Comparison of ENCODE assay signal across 1 cellular context in genomic region chr6:34887753-34888440, GRCh38.
TF ChIP-seq lines count a peak whose summit lies in the region.

Gene TAF11 (minus strand): TSS chr6:34888042. CDS start chr6:34887957, 85 bp downstream.

TF ChIP-seq in GM12878, 131 proteins besides CTCF, POLR2A, EP300 and RAD21 (continued from another document and continues in another):
- TF ChIP-seq REST (IDR thresholded peaks at IDR 0.05; ENCODE audit: low read depth, low read length) (0 out of 2 replicates have a peak, but pooled peaks have one; percentile 44), KLF5 (IDR thresholded peaks at IDR 0.05; ENCODE audit: partially characterized antibody) (no peak), STAT3 (IDR thresholded peaks at IDR 0.05; ENCODE audit: low read depth, low read length) (no peak), SPI1 (IDR thresholded peaks at IDR 0.05; ENCODE audit: borderline replicate concordance, insufficient read depth, low read depth, low read length) (no peak), POU2F2 (IDR thresholded peaks at IDR 0.05; ENCODE audit: borderline replicate concordance, low read depth, low read length) (peak; percentile 76; the same call in 2 of the 3 replicates), ETV6 (conservative IDR thresholded peaks at IDR 0.05 in 1 of 2, IDR thresholded peaks at IDR 0.05 in 1 of 2; ENCODE audit: borderline replicate concordance in 1 of 2, low read depth in 1 of 2) (0 out of 4 replicates have a peak, but pooled peaks of 1 of the 2 experiments have one; percentile 22), ELK1 (IDR thresholded peaks at IDR 0.05; ENCODE audit: low read depth, low read length) (peak; percentile 90), JUNB (IDR thresholded peaks at IDR 0.05) (no peak), PAX8 (IDR thresholded peaks at IDR 0.05) (peak; percentile 46; the same call in 1 of the 2 replicates), FOXM1 (IDR thresholded peaks at IDR 0.05; ENCODE audit: low read depth, low read length) (no peak; the same call in 1 of the 2 replicates), ASH2L (IDR thresholded peaks at IDR 0.05; ENCODE audit: borderline replicate concordance, low read depth) (0 out of 2 replicates have a peak, but pooled peaks have one; percentile 73), CHD1 (IDR thresholded peaks at IDR 0.05; ENCODE audit: low read depth, low read length) (no peak), BMI1 (IDR thresholded peaks at IDR 0.05; ENCODE audit: borderline replicate concordance) (no peak), SKIL (IDR thresholded peaks at IDR 0.05; ENCODE audit: low read depth, poor library complexity, severe bottlenecking) (peak; percentile 28), SREBF1 (IDR thresholded peaks at IDR 0.05; ENCODE audit: low read length) (no peak), TCF12 (IDR thresholded peaks at IDR 0.05; ENCODE audit: low read depth, low read length) (peak; percentile 29; the same call in 1 of the 2 replicates), RFX5 (IDR thresholded peaks at IDR 0.05; ENCODE audit: low read depth, low read length) (no peak), IRF5 (IDR thresholded peaks at IDR 0.05; ENCODE audit: borderline replicate concordance) (no peak), CBX5 (IDR thresholded peaks at IDR 0.05; ENCODE audit: low read depth) (no peak), TBL1XR1 (IDR thresholded peaks at IDR 0.05; ENCODE audit: low read depth, low read length) (0 out of 2 replicates have a peak, but pooled peaks have one; percentile 54), SMARCA5 (IDR thresholded peaks at IDR 0.05) (0 out of 2 replicates have a peak, but pooled peaks have one; percentile 34), CBFB (IDR thresholded peaks at IDR 0.05; ENCODE audit: low read depth) (peak; percentile 74; the same call in 1 of the 2 replicates), E2F8 (IDR thresholded peaks at IDR 0.05; ENCODE audit: low read depth, partially characterized antibody) (peak; percentile 83), EGR1 (IDR thresholded peaks at IDR 0.05; ENCODE audit: borderline replicate concordance in 1 of 2, low read depth in 2 of 2, low read length in 2 of 2) (no peak), ATF7 (IDR thresholded peaks at IDR 0.05; ENCODE audit: low read depth) (peak; percentile 98), MYB (IDR thresholded peaks at IDR 0.05; ENCODE audit: borderline replicate concordance, low read depth, low read length) (no peak), SIX5 (IDR thresholded peaks at IDR 0.05; ENCODE audit: low read depth, low read length, severe bottlenecking) (peak; percentile 57), TARDBP (IDR thresholded peaks at IDR 0.05; ENCODE audit: borderline replicate concordance) (no peak), NKRF (conservative IDR thresholded peaks at IDR 0.05) (peak; percentile 83), RBBP5 (conservative IDR thresholded peaks at IDR 0.05) (no peak), CBX3 (IDR thresholded peaks at IDR 0.05; ENCODE audit: borderline replicate concordance, low read depth) (no peak), HDGF (IDR thresholded peaks at IDR 0.05) (no peak), ZSCAN29 (IDR thresholded peaks at IDR 0.05) (no peak), ZNF24 (IDR thresholded peaks at IDR 0.05) (peak; percentile 54; the same call in 1 of the 2 replicates), CREM (IDR thresholded peaks at IDR 0.05; ENCODE audit: low read depth) (peak; percentile 100), RCOR1 (conservative IDR thresholded peaks at IDR 0.05; ENCODE audit: low read depth, low read length) (0 out of 2 replicates have a peak, but pooled peaks have one; percentile 48), BACH1 (IDR thresholded peaks at IDR 0.05; ENCODE audit: borderline replicate concordance) (peak; percentile 25; the same call in 1 of the 2 replicates), HCFC1 (IDR thresholded peaks at IDR 0.05; ENCODE audit: low read length) (peak; percentile 83), NBN (IDR thresholded peaks at IDR 0.05) (peak; percentile 93), MYC (IDR thresholded peaks at IDR 0.05; ENCODE audit: insufficient read depth, insufficient read length, insufficient replicate concordance, low read length, severe bottlenecking) (no peak), TCF3 (IDR thresholded peaks at IDR 0.05; ENCODE audit: borderline replicate concordance, insufficient read depth, low read depth, low read length) (no peak), TCF7 (IDR thresholded peaks at IDR 0.05; ENCODE audit: borderline replicate concordance) (no peak), MTA2 (IDR thresholded peaks at IDR 0.05; ENCODE audit: low read depth) (no peak), ZNF274 (IDR thresholded peaks at IDR 0.05; ENCODE audit: insufficient read depth, insufficient read length) (no peak)
- TF ChIP-seq, protein P1, sequence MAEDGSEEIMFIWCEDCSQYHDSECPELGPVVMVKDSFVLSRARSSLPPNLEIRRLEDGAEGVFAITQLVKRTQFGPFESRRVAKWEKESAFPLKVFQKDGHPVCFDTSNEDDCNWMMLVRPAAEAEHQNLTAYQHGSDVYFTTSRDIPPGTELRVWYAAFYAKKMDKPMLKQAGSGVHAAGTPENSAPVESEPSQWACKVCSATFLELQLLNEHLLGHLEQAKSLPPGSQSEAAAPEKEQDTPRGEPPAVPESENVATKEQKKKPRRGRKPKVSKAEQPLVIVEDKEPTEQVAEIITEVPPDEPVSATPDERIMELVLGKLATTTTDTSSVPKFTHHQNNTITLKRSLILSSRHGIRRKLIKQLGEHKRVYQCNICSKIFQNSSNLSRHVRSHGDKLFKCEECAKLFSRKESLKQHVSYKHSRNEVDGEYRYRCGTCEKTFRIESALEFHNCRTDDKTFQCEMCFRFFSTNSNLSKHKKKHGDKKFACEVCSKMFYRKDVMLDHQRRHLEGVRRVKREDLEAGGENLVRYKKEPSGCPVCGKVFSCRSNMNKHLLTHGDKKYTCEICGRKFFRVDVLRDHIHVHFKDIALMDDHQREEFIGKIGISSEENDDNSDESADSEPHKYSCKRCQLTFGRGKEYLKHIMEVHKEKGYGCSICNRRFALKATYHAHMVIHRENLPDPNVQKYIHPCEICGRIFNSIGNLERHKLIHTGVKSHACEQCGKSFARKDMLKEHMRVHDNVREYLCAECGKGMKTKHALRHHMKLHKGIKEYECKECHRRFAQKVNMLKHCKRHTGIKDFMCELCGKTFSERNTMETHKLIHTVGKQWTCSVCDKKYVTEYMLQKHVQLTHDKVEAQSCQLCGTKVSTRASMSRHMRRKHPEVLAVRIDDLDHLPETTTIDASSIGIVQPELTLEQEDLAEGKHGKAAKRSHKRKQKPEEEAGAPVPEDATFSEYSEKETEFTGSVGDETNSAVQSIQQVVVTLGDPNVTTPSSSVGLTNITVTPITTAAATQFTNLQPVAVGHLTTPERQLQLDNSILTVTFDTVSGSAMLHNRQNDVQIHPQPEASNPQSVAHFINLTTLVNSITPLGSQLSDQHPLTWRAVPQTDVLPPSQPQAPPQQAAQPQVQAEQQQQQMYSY (CRISPR knock-in tag; IDR thresholded peaks at IDR 0.05): no peak
- TF ChIP-seq, protein P2, sequence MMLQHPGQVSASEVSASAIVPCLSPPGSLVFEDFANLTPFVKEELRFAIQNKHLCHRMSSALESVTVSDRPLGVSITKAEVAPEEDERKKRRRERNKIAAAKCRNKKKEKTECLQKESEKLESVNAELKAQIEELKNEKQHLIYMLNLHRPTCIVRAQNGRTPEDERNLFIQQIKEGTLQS (IDR thresholded peaks at IDR 0.05; ENCODE audit: borderline replicate concordance, extremely low read depth, low read depth, low read length): peak; percentile 81; the same call in 1 of the 2 replicates
